8 cellular contexts compared by ENCODE assay signal in the genomic region with DNA sequence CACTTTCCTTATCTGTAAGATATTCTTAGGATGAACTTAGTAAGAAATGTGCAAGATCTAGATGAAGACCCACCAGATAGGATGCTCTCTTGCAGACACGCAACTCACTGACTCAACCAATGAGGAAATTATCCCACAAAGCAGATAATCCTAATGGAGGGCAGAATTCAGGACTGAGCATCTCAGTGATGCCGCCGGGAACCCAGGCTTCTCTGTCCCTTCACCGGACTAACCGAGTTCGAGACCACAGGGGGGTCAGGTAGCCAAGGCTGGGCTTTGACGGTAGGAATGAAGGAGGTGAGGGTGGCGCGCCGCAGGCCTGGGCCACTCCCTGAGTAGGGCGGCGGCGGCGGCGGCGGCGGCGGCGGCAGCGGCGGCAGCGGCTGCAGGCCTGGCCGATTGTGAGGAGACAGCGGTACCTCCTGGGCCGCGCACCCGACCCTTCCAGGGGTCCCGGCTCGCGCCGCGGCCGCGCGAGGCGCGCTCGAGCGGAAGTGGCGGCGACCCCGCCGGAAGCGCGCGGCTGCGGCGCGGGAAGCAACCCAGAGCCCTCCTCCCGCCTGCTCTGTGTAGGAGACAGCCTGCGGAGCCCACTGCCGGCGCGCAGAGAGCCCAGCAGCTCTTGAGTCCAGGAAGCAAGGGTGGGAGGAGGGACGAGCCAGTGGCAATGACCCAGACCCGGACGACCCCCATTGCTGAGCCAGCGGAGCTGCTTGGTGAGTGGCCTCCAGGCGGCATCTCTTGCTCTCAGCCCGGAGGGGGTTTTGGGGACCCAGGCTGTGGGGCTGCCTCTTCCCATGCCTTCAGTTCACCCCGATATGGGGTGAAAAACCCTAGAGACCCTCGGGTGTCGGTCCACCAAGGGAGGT. TPM values are rescaled to one million over a fixed set of nuclear protein-coding genes. Genes with fewer than 3 reads are reported as not detected.
DNase-seq lines count a peak whose midpoint lies in the region; ATAC-seq and TF ChIP-seq lines count a peak whose summit lies in the region.

TSS of gene KHDC1 (minus strand) at position 496 of the 869 bp plus-strand sequence. CDS start 20,679 bp downstream, outside the sequence.

- intact Hi-C loops in esophagus muscularis mucosa (cut with DNase I) (no loop called here), natural killer cell (cut with micrococcal nuclease) (no loop called here)

- H3K36me3 ChIP-seq in esophagus muscularis mucosa, result no peaks in the 10 kb centered on the region

- no peaks in the 10 kb centered on the region for H3K36me3 Mint-ChIP-seq in natural killer cell

- TF ChIP-seq EP300 in esophagus muscularis mucosa (IDR thresholded peaks at IDR 0.05), result no peak

- H3K27ac ChIP-seq in C4-2B, result peak within 1 kb of the TSS; percentile 13
- peak within 1 kb of the TSS; percentile 60 to 80 (median 64) for H3K27ac ChIP-seq in esophagus muscularis mucosa (replicated peaks in 1 of 4)

- no peaks in the 10 kb centered on the region for H3K27me3 ChIP-seq in esophagus muscularis mucosa

- 2% methylated on average over 23 of the region's 63 CpGs for WGBS in esophagus muscularis mucosa

- peaks cover 0 to 24% (median 16%) of the 10 kb centered on the region in 4 donors for H3K4me1 ChIP-seq in esophagus muscularis mucosa

- peak within 1 kb of the TSS; percentile 66 to 78 (median 74) for H3K4me3 ChIP-seq in esophagus muscularis mucosa

- DNase-seq in NCI-H774 (lab: John Stamatoyannopoulos, UW) (peak; percentile 80), activated T-cell treated with anti-CD3 and anti-CD28 coated beads for 1 hour (ENCODE audit: low read depth) (peak; percentile 46), esophagus muscularis mucosa (ENCODE audit: extremely low spot score) (no peak), natural killer cell (peak; percentile 51)
- peak in 5 of 6 experiments; percentile 23 to 59 (median 44) for DNase-seq in stimulated activated naive CD4-positive, alpha-beta T cell (lab: John Stamatoyannopoulos, UW)

- no peak for TF ChIP-seq POLR2A in esophagus muscularis mucosa (IDR thresholded peaks at IDR 0.05; ENCODE audit: low read depth)

- H3K9me3 Mint-ChIP-seq in natural killer cell, result no peaks in the 10 kb centered on the region

- H3K27ac Mint-ChIP-seq in natural killer cell, result peak within 1 kb of the TSS; percentile 83 to 85

- peak within 1 kb of the TSS; percentile 85 for H3K4me3 Mint-ChIP-seq in natural killer cell

- no peaks in the 10 kb centered on the region for H3K9me3 ChIP-seq in esophagus muscularis mucosa

- ATAC-seq in GM19035 (IDR thresholded peaks at IDR 0.05; ENCODE audit: unreplicated experiment), result peak; percentile 93
- peak; percentile 86 for ATAC-seq in HG03342 (IDR thresholded peaks at IDR 0.05; ENCODE audit: unreplicated experiment)
- ATAC-seq in natural killer cell, result peak; percentile 83 to 86 (median 84)

- H3K27me3 Mint-ChIP-seq in natural killer cell (ENCODE audit: low read depth in 2 of 2), result no peaks in the 10 kb centered on the region

- H3K4me1 Mint-ChIP-seq in natural killer cell, result peaks cover 24 to 25% of the 10 kb centered on the region in 2 donors

- no peak for TF ChIP-seq CTCF in C4-2B (conservative IDR thresholded peaks at IDR 0.05)
- no peak for TF ChIP-seq CTCF in esophagus muscularis mucosa (IDR thresholded peaks at IDR 0.05)
- TF ChIP-seq CTCF in natural killer cell (IDR thresholded peaks at IDR 0.05), result no peak

RNA-seq across cellular contexts. Expression of gene KHDC1, which starts in this region (rescaled TPM):
- total RNA-seq in esophagus muscularis mucosa (1 to 10 TPM in 3 of 4 donors, not detected in 1; 1.3 to 2.5 (median 1.8) TPM), natural killer cell (1 to 10 TPM; 1.8 to 4.1 (median 2.9) TPM)
